8 cellular contexts compared by ENCODE assay signal in genomic region chr12:62435337-62436163, GRCh38. TPM values are rescaled to one million over a fixed set of nuclear protein-coding genes. Genes with fewer than 3 reads are reported as not detected.
DNase-seq lines count a peak whose midpoint lies in the region; ATAC-seq, FAIRE-seq and TF ChIP-seq lines count a peak whose summit lies in the region.

No MANE protein-coding gene starts in this region.

- H3K27me3 ChIP-seq in body of pancreas, result no peaks in the 10 kb centered on the region

- intact Hi-C loops in body of pancreas (cut with DNase I), result loop anchor here (5.0 kb wide), 1 partner anchor 362 kb away; no protein-coding TSS in a partner anchor

- peak in 1 of 3 donors; percentile 8 for TF ChIP-seq POLR2A in body of pancreas (IDR thresholded peaks at IDR 0.05)

- ATAC-seq in GM21381 (IDR thresholded peaks at IDR 0.05; ENCODE audit: unreplicated experiment), result peak; percentile 68
- ATAC-seq in SK-N-SH treated with all-trans-retinoic acid at 6 μM for 48 hours, result peak; percentile 94
- peak; percentile 76 for ATAC-seq in body of pancreas

- TF ChIP-seq CTCF in body of pancreas (IDR thresholded peaks at IDR 0.05), result peak; percentile 28 to 48 (median 40)

- H3K4me1 ChIP-seq in body of pancreas, result peaks cover 17% of the 10 kb centered on the region

- DNase-seq in DMS153 (lab: John Stamatoyannopoulos, UW) (peak; percentile 10), HTR-8/SVneo (ENCODE audit: insufficient read length, low spot score) (peak; percentile 57), body of pancreas (peak; percentile 54 to 70 (median 64)), renal cortical epithelial cell (ENCODE audit: low read depth) (peak; percentile 53), NCI-H2196 (lab: John Stamatoyannopoulos, UW; ENCODE audit: unreplicated experiment) (no peak)

- H3K27ac ChIP-seq in body of pancreas, result no peak overlapping the region

- H3K4me3 ChIP-seq in body of pancreas (peak overlapping the region; percentile 21 to 25), iPS-11a (ENCODE audit: low read depth, low read length) (peak overlapping the region; percentile 60)

- no peaks in the 10 kb centered on the region for H3K36me3 ChIP-seq in body of pancreas (replicated peaks in 1 of 2; ENCODE audit: insufficient read depth in 1 of 2, low read depth in 2 of 2)

- no peaks in the 10 kb centered on the region for H3K9me3 ChIP-seq in body of pancreas

- WGBS in body of pancreas, 2 donors, result 0 to 2% methylated on average over 13 to 28 of the region's 28 CpGs

- FAIRE-seq in HTR-8/SVneo (lab: Jason Lieb, UNC), result no peak

TF ChIP-seq in SK-N-SH treated with all-trans-retinoic acid at 6 μM for 48 hours, 23 proteins besides CTCF, POLR2A, EP300 and RAD21:
- TF ChIP-seq TSHZ2 (CRISPR knock-in tag; IDR thresholded peaks at IDR 0.05), result no peak
- TF ChIP-seq ZFP3 (CRISPR knock-in tag; IDR thresholded peaks at IDR 0.05), result no peak
- no peak for TF ChIP-seq BACH2 (CRISPR knock-in tag; IDR thresholded peaks at IDR 0.05; ENCODE audit: borderline replicate concordance)
- TF ChIP-seq ESRRG (CRISPR knock-in tag; IDR thresholded peaks at IDR 0.05), result no peak
- no peak for TF ChIP-seq ZNF8 (CRISPR knock-in tag; IDR thresholded peaks at IDR 0.05)
- no peak for TF ChIP-seq CSDC2 (CRISPR knock-in tag; IDR thresholded peaks at IDR 0.05)
- TF ChIP-seq SNAI2 (CRISPR knock-in tag; IDR thresholded peaks at IDR 0.05), result no peak
- TF ChIP-seq ZFP30 (CRISPR knock-in tag; IDR thresholded peaks at IDR 0.05), result no peak
- no peak for TF ChIP-seq ZNF565 (CRISPR knock-in tag; conservative IDR thresholded peaks at IDR 0.05; ENCODE audit: low read depth)
- no peak for TF ChIP-seq POU6F1 (CRISPR knock-in tag; IDR thresholded peaks at IDR 0.05; ENCODE audit: borderline replicate concordance, low read depth)
- TF ChIP-seq PATZ1 (CRISPR knock-in tag; IDR thresholded peaks at IDR 0.05; ENCODE audit: borderline replicate concordance), result no peak
- TF ChIP-seq ARNTL (CRISPR knock-in tag; IDR thresholded peaks at IDR 0.05; ENCODE audit: borderline replicate concordance, low read depth), result no peak
TF ChIP-seq in SK-N-SH treated with all-trans-retinoic acid at 6 μM for 48 hours: peak in this region for 0.

RNA-seq across cellular contexts. Expression of gene MON2, which starts 31.1 kb away (rescaled TPM):
- total RNA-seq in body of pancreas (100 to 1,000 TPM in 1 of 2 donors, 10 to 100 TPM in 1; 99.4 to 129 TPM), renal cortical epithelial cell (15.6 and 54.0 TPM in 2 replicates)
